Comparison of ENCODE assay signal across 10 cellular contexts in the genomic region with DNA sequence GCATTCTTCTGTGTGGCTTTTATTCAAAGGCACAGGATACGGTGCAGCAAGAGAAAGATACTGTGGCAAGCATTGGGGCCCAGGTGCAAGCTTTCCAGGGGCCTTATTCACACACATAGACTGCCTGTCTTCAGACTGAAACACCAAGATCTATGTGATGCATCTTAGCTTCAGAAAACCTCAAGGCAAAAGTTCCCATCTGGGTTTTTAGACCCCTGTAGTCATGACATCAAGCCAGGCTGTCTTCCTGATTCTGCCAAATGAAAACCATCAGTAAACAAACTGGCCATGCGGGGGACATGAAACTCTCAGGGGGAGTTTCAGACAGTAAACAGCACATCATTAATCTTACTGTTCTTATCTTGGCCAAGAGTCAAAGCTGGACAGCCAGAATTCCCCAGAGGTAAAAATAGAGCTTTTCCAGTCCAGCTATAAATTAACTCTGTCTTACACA. TPM values are rescaled to one million over a fixed set of nuclear protein-coding genes. Genes with fewer than 3 reads are reported as not detected.
DNase-seq lines count a peak whose midpoint lies in the region; ATAC-seq and TF ChIP-seq lines count a peak whose summit lies in the region.
"Had no signal": no experiment of that assay in that cellular context is flagged by ENCODE, and none has a peak within 500 bp of the region (broad histone marks: within the 10 kb centered on the region; RNA-seq: fewer than 3 reads in every experiment).

No MANE protein-coding gene starts in this region.

- peak; percentile 25 for DNase-seq in myocyte (ENCODE audit: low read depth)
- no peak for DNase-seq in GOT3 (lab: John Stamatoyannopoulos, UW)
- DNase-seq in OCI-M2 (lab: John Stamatoyannopoulos, UW; ENCODE audit: unreplicated experiment) = no peak
- no peak for DNase-seq in Karpas-422
- DNase-seq in smooth muscle cell (lab: John Stamatoyannopoulos, UW; ENCODE audit: unreplicated experiment) = no peak
- DNase-seq: retina had no signal

- no peak overlapping the region for H3K27ac ChIP-seq in Karpas-422 (ENCODE audit: low read length)
- no peak overlapping the region for H3K27ac ChIP-seq in smooth muscle cell (ENCODE audit: low read depth)
- H3K27ac ChIP-seq: epithelial cell of prostate had no signal

- TF ChIP-seq CTCF in smooth muscle cell (IDR thresholded peaks at IDR 0.05; ENCODE audit: borderline replicate concordance, insufficient read depth, poor library complexity, severe bottlenecking) = no peak

- no peaks in the 10 kb centered on the region for H3K79me2 ChIP-seq in Karpas-422 (ENCODE audit: low read length)
- no peaks in the 10 kb centered on the region for H3K79me2 ChIP-seq in smooth muscle cell (ENCODE audit: low read depth)

- H4K20me1 ChIP-seq in Karpas-422 (ENCODE audit: insufficient read depth, low read depth, low read length) = no peaks in the 10 kb centered on the region
- H4K20me1 ChIP-seq in smooth muscle cell (ENCODE audit: low read depth) = no peaks in the 10 kb centered on the region

- H3K4me3 ChIP-seq in Karpas-422 (ENCODE audit: low read length) (no peak overlapping the region), smooth muscle cell (no peak overlapping the region)

- H3K36me3 ChIP-seq in Karpas-422 (ENCODE audit: insufficient read depth, low read length) = no peaks in the 10 kb centered on the region
- H3K36me3 ChIP-seq in smooth muscle cell (ENCODE audit: low read depth) = no peaks in the 10 kb centered on the region

- 50% methylated on average over 2 of the region's 2 CpGs for WGBS in smooth muscle cell (ENCODE audit: low lambda C conversion rate)

- no peaks in the 10 kb centered on the region for H3K4me1 ChIP-seq in Karpas-422 (ENCODE audit: low read length)
- peaks cover 6% of the 10 kb centered on the region for H3K4me1 ChIP-seq in smooth muscle cell (ENCODE audit: low read depth)

- H3K9ac ChIP-seq in Karpas-422 (ENCODE audit: low read length) (no peak overlapping the region), smooth muscle cell (ENCODE audit: low read depth) (no peak overlapping the region)

- H2AFZ ChIP-seq in Karpas-422 (ENCODE audit: low read length) = no peak overlapping the region
- no peak overlapping the region for H2AFZ ChIP-seq in smooth muscle cell (ENCODE audit: low read depth)

- H3K4me2 ChIP-seq in Karpas-422 (ENCODE audit: low read depth, low read length, poor library complexity, severe bottlenecking) (no peak overlapping the region), smooth muscle cell (no peak overlapping the region)

- H3K27me3 ChIP-seq in Karpas-422 (ENCODE audit: low read length) (no peaks in the 10 kb centered on the region), smooth muscle cell (ENCODE audit: low read depth) (no peaks in the 10 kb centered on the region)

- H3F3A ChIP-seq in smooth muscle cell (ENCODE audit: low read depth) = peaks cover 10% of the 10 kb centered on the region

- no peaks in the 10 kb centered on the region for H3K9me2 ChIP-seq in Karpas-422 (replicated peaks; ENCODE audit: insufficient read depth, low read length)

- no peaks in the 10 kb centered on the region for H3K9me3 ChIP-seq in Karpas-422 (ENCODE audit: low read length)
- no peaks in the 10 kb centered on the region for H3K9me3 ChIP-seq in smooth muscle cell (replicated peaks; ENCODE audit: low read depth)

- peak; percentile 50 for ATAC-seq in GM18511 (IDR thresholded peaks at IDR 0.05; ENCODE audit: unreplicated experiment)
- ATAC-seq in GM21529 (IDR thresholded peaks at IDR 0.05; ENCODE audit: unreplicated experiment) = peak; percentile 43
- peak; percentile 42 for ATAC-seq in HG03571 (IDR thresholded peaks at IDR 0.05; ENCODE audit: unreplicated experiment)

RNA-seq across cellular contexts. Expression of gene AGBL3, which starts 9.8 kb away (rescaled TPM):
- total RNA-seq in myocyte = 2.9 and 6.5 TPM in 2 replicates
- polyA plus RNA-seq in myocyte (2012) = 0.84 TPM
- total RNA-seq in Karpas-422 (2014; rRNA removed; shearing (Covaris generic); ENCODE audit: low replicate concordance) = 0.97 and 3.5 TPM in 2 replicates
- total RNA-seq in smooth muscle cell = 2.5 and 5.1 TPM in 2 replicates
- polyA plus RNA-seq in smooth muscle cell = 0.23 and 0.48 TPM in 2 replicates
